ENCODE assay signal across 26 cellular contexts in genomic region chr3:188206787-188207186, GRCh38. TPM values are rescaled to one million over a fixed set of nuclear protein-coding genes. Genes with fewer than 3 reads are reported as not detected.
DNase-seq lines count a peak whose midpoint lies in the region; ATAC-seq and TF ChIP-seq lines count a peak whose summit lies in the region.
"Had no signal": no experiment of that assay in that cellular context is flagged by ENCODE, and none has a peak within 500 bp of the region (broad histone marks: within the 10 kb centered on the region; RNA-seq: fewer than 3 reads in every experiment).

No MANE protein-coding gene starts in this region.

- H3K36me3 ChIP-seq in Karpas-422 (ENCODE audit: insufficient read depth, low read length) (no peaks in the 10 kb centered on the region), esophagus muscularis mucosa (no peaks in the 10 kb centered on the region), PC-9 (ENCODE audit: low read depth) (peaks cover 7% of the 10 kb centered on the region; the same call in 1 of the 2 replicates)
- H3K36me3 ChIP-seq: left lung, vagina had no signal

- H2AFZ ChIP-seq in Karpas-422 (ENCODE audit: low read length) = no peak overlapping the region
- H2AFZ ChIP-seq in PC-9 = no peak overlapping the region

- H3K79me2 ChIP-seq in Karpas-422 (ENCODE audit: low read length) = no peaks in the 10 kb centered on the region
- peaks cover 15% of the 10 kb centered on the region for H3K79me2 ChIP-seq in PC-9 (ENCODE audit: low read depth)

- H3K4me1 ChIP-seq in Karpas-422 (ENCODE audit: low read length) = peaks cover 31% of the 10 kb centered on the region
- peaks cover 29 to 93% (median 84%) of the 10 kb centered on the region in 4 donors for H3K4me1 ChIP-seq in esophagus muscularis mucosa
- no peaks in the 10 kb centered on the region for H3K4me1 ChIP-seq in PC-9 (replicated peaks; ENCODE audit: insufficient read depth)

- intact Hi-C loops in esophagus muscularis mucosa (cut with DNase I) = no loop called here
- intact Hi-C loops in PC-9 (cut with micrococcal nuclease; ENCODE audit: unreplicated experiment) = no loop called here

- no peaks in the 10 kb centered on the region for H4K20me1 ChIP-seq in Karpas-422 (ENCODE audit: insufficient read depth, low read depth, low read length)
- H4K20me1 ChIP-seq in PC-9 (ENCODE audit: insufficient read depth) = peaks cover 3% of the 10 kb centered on the region; the same call in 1 of the 2 replicates

- H3K27ac Mint-ChIP-seq in osteocyte (ENCODE audit: unreplicated experiment) (peak overlapping the region; percentile 15), type B pancreatic cell (peak overlapping the region; percentile 1)
- H3K27ac Mint-ChIP-seq: activated CD4-positive, alpha-beta T cell treated with anti-CD3 and anti-CD28 coated beads, Interleukin-2, amount 10 ng/mL, durations not matched to agents 24 days and 14 days; activated naive CD4-positive, alpha-beta T cell treated with anti-CD3 and anti-CD28 coated beads, Interleukin-2, amount 50 U/mL, for 72 hours had no signal

- no TSS peak for BruUV-seq in PC-9 (replicated peaks; lab: Mats Ljungman, UMichigan)

- no peak overlapping the region for H3K4me3 ChIP-seq in Karpas-422 (ENCODE audit: low read length)
- H3K4me3 ChIP-seq in esophagus muscularis mucosa = no peak overlapping the region
- no peak overlapping the region for H3K4me3 ChIP-seq in PC-9
- H3K4me3 ChIP-seq: BLaER1 treated with 17β-estradiol and CSF1 and Interleukin-3, amounts not matched to agents 10 nM and 100 nM; GM12878; left lung; skin epidermis; vagina had no signal

- no peak for TF ChIP-seq EP300 in esophagus muscularis mucosa (IDR thresholded peaks at IDR 0.05)

- H3K4me3 Mint-ChIP-seq in osteocyte (ENCODE audit: unreplicated experiment) (no peak overlapping the region), type B pancreatic cell (no peak overlapping the region)
- H3K4me3 Mint-ChIP-seq: activated CD4-positive, alpha-beta T cell treated with anti-CD3 and anti-CD28 coated beads, Interleukin-2, amount 10 ng/mL, durations not matched to agents 24 days and 14 days had no signal

- H3F3A ChIP-seq in PC-9 (ENCODE audit: insufficient read depth, low read depth) = no peaks in the 10 kb centered on the region; the same call in 1 of the 2 replicates

- POLR2A ChIA-PET in PC-9 (lab: Charles Lee; ENCODE audit: unreplicated experiment) = interaction anchor here (0.6 kb wide), 2 partner anchors 49 to 54 kb away, joined by 5 to 7 read pairs; no protein-coding TSS in a partner anchor

- H3K9me3 ChIP-seq in Karpas-422 (ENCODE audit: low read length) (no peaks in the 10 kb centered on the region), esophagus muscularis mucosa (no peaks in the 10 kb centered on the region), PC-9 (ENCODE audit: insufficient read depth, low read depth) (no peaks in the 10 kb centered on the region)
- H3K9me3 ChIP-seq: left lung, vagina had no signal

- DNase-seq in Karpas-422 = no peak
- DNase-seq in esophagus muscularis mucosa (ENCODE audit: extremely low spot score) = no peak
- DNase-seq in osteocyte (ENCODE audit: extremely low spot score, unreplicated experiment) = no peak
- DNase-seq in type B pancreatic cell (ENCODE audit: extremely low spot score, unreplicated experiment) = no peak
- DNase-seq in DMS153 treated with DMSO at 0.1 percent for 48 hours (lab: John Stamatoyannopoulos, UW; ENCODE audit: unreplicated experiment) = no peak
- DNase-seq in PC-9 = no peak
- DNase-seq: activated CD4-positive, alpha-beta T cell treated with anti-CD3 and anti-CD28 coated beads, Interleukin-2, amount 10 ng/mL, durations not matched to agents 24 days and 14 days; amygdala; DMS153; effector CD4-positive, alpha-beta T cell; glutamatergic neuron; H7; left lung; MV-4-11; NCI-H1436; NCI-H2081; NCI-H526; SIG-M5; stimulated activated naive CD4-positive, alpha-beta T cell; T-helper 9 cell had no signal

- no peak for ATAC-seq in GM21360 (IDR thresholded peaks at IDR 0.05; ENCODE audit: unreplicated experiment)
- ATAC-seq: activated naive CD4-positive, alpha-beta T cell treated with anti-CD3 and anti-CD28 coated beads, Interleukin-2, amount 50 U/mL, for 72 hours; left lung had no signal

- CTCF ChIA-PET in PC-9 (lab: Charles Lee) = interaction anchor here (0.5 to 0.7 kb wide), 3 partner anchors 40 to 948 kb away, joined by 4 read pairs; no protein-coding TSS in a partner anchor

- no peak overlapping the region for H3K9ac ChIP-seq in Karpas-422 (ENCODE audit: low read length)
- H3K9ac ChIP-seq: BLaER1 treated with 17β-estradiol and CSF1 and Interleukin-3, amounts not matched to agents 10 nM and 100 nM had no signal

- H3K4me1 Mint-ChIP-seq in osteocyte (ENCODE audit: unreplicated experiment) (peaks cover 54% of the 10 kb centered on the region), type B pancreatic cell (ENCODE audit: unreplicated experiment) (peaks cover 38% of the 10 kb centered on the region)

- 62% methylated on average over 3 of the region's 3 CpGs for WGBS in esophagus muscularis mucosa

- H3K4me2 ChIP-seq in Karpas-422 (ENCODE audit: low read depth, low read length, poor library complexity, severe bottlenecking) (no peak overlapping the region), PC-9 (no peak overlapping the region)

- H3K9me3 Mint-ChIP-seq in osteocyte (ENCODE audit: unreplicated experiment) (no peaks in the 10 kb centered on the region), type B pancreatic cell (peaks cover 4% of the 10 kb centered on the region)

- H3K9me2 ChIP-seq in Karpas-422 (replicated peaks; ENCODE audit: insufficient read depth, low read length) (no peaks in the 10 kb centered on the region), PC-9 (ENCODE audit: insufficient read depth) (no peaks in the 10 kb centered on the region)

- H3K27me3 ChIP-seq in Karpas-422 (ENCODE audit: low read length) (no peaks in the 10 kb centered on the region), esophagus muscularis mucosa (no peaks in the 10 kb centered on the region), PC-9 (ENCODE audit: insufficient read depth, low read depth) (no peaks in the 10 kb centered on the region)
- H3K27me3 ChIP-seq: BLaER1 treated with 17β-estradiol and CSF1 and Interleukin-3, amounts not matched to agents 10 nM and 100 nM; left lung; vagina had no signal

- H3K36me3 Mint-ChIP-seq in osteocyte (ENCODE audit: unreplicated experiment) = peaks cover 13% of the 10 kb centered on the region
- H3K36me3 Mint-ChIP-seq in type B pancreatic cell = peaks cover 20% of the 10 kb centered on the region

- H3K27ac ChIP-seq in Karpas-422 (ENCODE audit: low read length) (peak overlapping the region; percentile 10; the same call in 1 of the 2 replicates), esophagus muscularis mucosa (replicated peaks in 1 of 4) (peak overlapping the region; percentile 90 to 98 (median 94)), PC-9 (no peak overlapping the region)
- H3K27ac ChIP-seq: BLaER1 treated with 17β-estradiol and CSF1 and Interleukin-3, amounts not matched to agents 10 nM and 100 nM; left lung; skin epidermis; vagina had no signal

- H3K27me3 Mint-ChIP-seq in osteocyte (ENCODE audit: unreplicated experiment) (no peaks in the 10 kb centered on the region), type B pancreatic cell (no peaks in the 10 kb centered on the region)
- H3K27me3 Mint-ChIP-seq: activated CD4-positive, alpha-beta T cell treated with anti-CD3 and anti-CD28 coated beads, Interleukin-2, amount 10 ng/mL, durations not matched to agents 24 days and 14 days had no signal

- TF ChIP-seq CTCF in esophagus muscularis mucosa (IDR thresholded peaks at IDR 0.05) (no peak), osteocyte (IDR thresholded peaks at IDR 0.05) (no peak), type B pancreatic cell (conservative IDR thresholded peaks at IDR 0.05) (no peak), PC-9 (conservative IDR thresholded peaks at IDR 0.05) (no peak)

- TF ChIP-seq POLR2A in esophagus muscularis mucosa (IDR thresholded peaks at IDR 0.05; ENCODE audit: low read depth) = no peak

RNA-seq across cellular contexts. Expression of gene LPP, which starts 52.8 kb away (rescaled TPM):
- 72.8 and 88.5 TPM in 2 replicates for total RNA-seq in Karpas-422 (2014; rRNA removed; shearing (Covaris generic); ENCODE audit: low replicate concordance)
- 1,000 to 10,000 TPM; 1,872 to 3,079 (median 2,300) TPM for total RNA-seq in esophagus muscularis mucosa
- 184 and 187 TPM in 2 replicates for total RNA-seq in osteocyte
- total RNA-seq in type B pancreatic cell (ENCODE audit: low replicate concordance) = 96.7 and 112 TPM in 2 replicates
- total RNA-seq in PC-9 (2021) = 113 and 148 TPM in 2 replicates
